25 cellular contexts compared by ENCODE assay signal in the genomic region with DNA sequence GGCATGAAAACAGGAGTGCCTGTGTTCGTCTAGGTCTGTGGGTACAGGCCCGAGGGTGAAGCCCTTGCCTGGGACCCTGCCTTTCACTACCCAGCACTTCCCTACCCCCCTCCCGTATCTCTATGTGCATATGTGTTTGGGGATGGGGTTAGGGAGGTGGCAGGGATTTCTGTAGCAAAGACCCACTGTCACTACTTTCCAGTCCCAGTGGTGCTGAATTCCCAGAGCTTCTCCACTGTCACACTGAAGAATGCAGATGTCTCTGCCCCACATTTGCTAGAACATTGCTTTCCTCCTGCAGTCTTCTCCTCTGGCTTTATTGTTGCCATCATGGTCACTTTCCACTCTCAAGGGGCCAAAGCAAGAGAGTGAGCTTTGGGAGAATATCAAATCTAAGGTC.
"Had no signal": no experiment of that assay in that cellular context is flagged by ENCODE, and none has a peak within 500 bp of the region (broad histone marks: within the 10 kb centered on the region; RNA-seq: fewer than 3 reads in every experiment).

No MANE protein-coding gene starts in this region.

- ATAC-seq: activated CD4-positive, alpha-beta T cell treated with anti-CD3 and anti-CD28 coated beads for 36 hours; activated CD4-positive, CD25-positive, alpha-beta regulatory T cell treated with anti-CD3 and anti-CD28 coated beads, Interleukin-2, amount 50 U/mL, for 24 hours; activated naive CD4-positive, alpha-beta T cell treated with anti-CD3 and anti-CD28 coated beads, Interleukin-2, amount 50 U/mL, for 72 hours; activated T-cell treated with anti-CD3 and anti-CD28 coated beads, Interleukin-2, amount 50 U/mL, for 4 hours; WTC11 had no signal

- H3K27me3 Mint-ChIP-seq: activated CD4-positive, alpha-beta T cell treated with anti-CD3 and anti-CD28 coated beads for 36 hours; brain had no signal

- H3K4me3 Mint-ChIP-seq: activated CD4-positive, alpha-beta memory T cell treated with anti-CD3 and anti-CD28 coated beads for 36 hours; activated CD4-positive, alpha-beta T cell treated with anti-CD3 and anti-CD28 coated beads for 36 hours; activated naive CD4-positive, alpha-beta T cell treated with anti-CD3 and anti-CD28 coated beads for 36 hours; activated T-cell treated with anti-CD3 and anti-CD28 coated beads, Interleukin-2, amount 50 U/mL, for 4 hours; activated T-helper 1 cell treated with anti-CD3 and anti-CD28 coated beads, Interleukin-12 subunit alpha, Interleukin-12 subunit beta, Interleukin-2, Interleukin-4 antibody, amounts not matched to agents 30 ng/mL and 10 ng/mL and 1 ng/mL, durations not matched to agents 14 hours and 24 hours and 36 hours; brain; T-helper 1 cell treated with Interleukin-12 subunit alpha and Interleukin-12 subunit beta and Interleukin-4 antibody, amounts not matched to agents 30 μg/mL and 1 μg/mL, for 36 hours; T-helper 2 cell treated with Interferon-gamma antibody and Interleukin-4, amounts not matched to agents 5 μg/mL and 100 μg/mL, for 36 hours; WTC11 had no signal

- H3K4me3 ChIP-seq: PC-9 had no signal

- H3K27ac ChIP-seq: PC-9, RWPE1 had no signal

- DNase-seq: activated CD4-positive, alpha-beta memory T cell treated with anti-CD3 and anti-CD28 coated beads for 36 hours; activated CD4-positive, alpha-beta T cell treated with anti-CD3 and anti-CD28 coated beads for 36 hours; activated CD4-positive, alpha-beta T cell treated with anti-CD3 and anti-CD28 coated beads, Interleukin-2, amount 50 U/mL, for 1 hour; activated CD8-positive, alpha-beta memory T cell treated with anti-CD3 and anti-CD28 coated beads, Interleukin-2, amount 50 U/mL, for 4 hours; activated gamma-delta T cell treated with Interleukin-2 at 50 U/mL for 16 hours; activated naive CD4-positive, alpha-beta T cell treated with anti-CD3 and anti-CD28 coated beads for 36 hours; activated T-cell treated with anti-CD3 and anti-CD28 coated beads for 4 hours; activated T-cell treated with anti-CD3 and anti-CD28 coated beads, Interleukin-2, amount 50 U/mL, for 4 hours; anterior cingulate cortex; caudate nucleus; cerebellar nuclear complex; NCI-H2081; NCI-H2227 treated with DMSO at 0.1 percent for 48 hours; NCI-H446; NCI-H526 treated with DMSO at 0.1 percent for 48 hours; PC-9; Right ventricle myocardium superior had no signal

- H3K27ac Mint-ChIP-seq: activated CD4-positive, alpha-beta memory T cell treated with anti-CD3 and anti-CD28 coated beads for 36 hours; activated CD4-positive, alpha-beta T cell treated with anti-CD3 and anti-CD28 coated beads for 36 hours; activated naive CD4-positive, alpha-beta T cell treated with anti-CD3 and anti-CD28 coated beads for 36 hours; activated naive CD4-positive, alpha-beta T cell treated with anti-CD3 and anti-CD28 coated beads, Interleukin-2, amount 50 U/mL, for 72 hours; activated T-helper 1 cell treated with anti-CD3 and anti-CD28 coated beads, Interleukin-12 subunit alpha, Interleukin-12 subunit beta, Interleukin-2, Interleukin-4 antibody, amounts not matched to agents 30 ng/mL and 10 ng/mL and 1 ng/mL, durations not matched to agents 14 hours and 24 hours and 36 hours; brain; T-helper 1 cell treated with Interleukin-12 subunit alpha and Interleukin-12 subunit beta and Interleukin-4 antibody, amounts not matched to agents 30 μg/mL and 1 μg/mL, for 36 hours; T-helper 2 cell treated with Interferon-gamma antibody and Interleukin-4, amounts not matched to agents 5 μg/mL and 100 μg/mL, for 36 hours; WTC11 had no signal

- H3K4me1 Mint-ChIP-seq: activated CD4-positive, alpha-beta T cell treated with anti-CD3 and anti-CD28 coated beads for 36 hours; brain had no signal

- H3K36me3 Mint-ChIP-seq: activated CD4-positive, alpha-beta memory T cell treated with anti-CD3 and anti-CD28 coated beads for 36 hours; activated naive CD4-positive, alpha-beta T cell treated with anti-CD3 and anti-CD28 coated beads, Interleukin-2, amount 50 U/mL, for 72 hours; brain had no signal

- H3K9me3 Mint-ChIP-seq: activated CD4-positive, alpha-beta memory T cell treated with anti-CD3 and anti-CD28 coated beads for 36 hours; activated naive CD4-positive, alpha-beta T cell treated with anti-CD3 and anti-CD28 coated beads for 36 hours; activated naive CD4-positive, alpha-beta T cell treated with anti-CD3 and anti-CD28 coated beads, Interleukin-2, amount 50 U/mL, for 72 hours; activated T-cell treated with anti-CD3 and anti-CD28 coated beads, Interleukin-2, amount 50 U/mL, for 4 hours; activated T-helper 1 cell treated with anti-CD3 and anti-CD28 coated beads, Interleukin-12 subunit alpha, Interleukin-12 subunit beta, Interleukin-2, Interleukin-4 antibody, amounts not matched to agents 30 ng/mL and 10 ng/mL and 1 ng/mL, durations not matched to agents 14 hours and 24 hours and 36 hours; T-helper 1 cell treated with Interleukin-12 subunit alpha and Interleukin-12 subunit beta and Interleukin-4 antibody, amounts not matched to agents 30 μg/mL and 1 μg/mL, for 36 hours; T-helper 2 cell treated with Interferon-gamma antibody and Interleukin-4, amounts not matched to agents 5 μg/mL and 100 μg/mL, for 36 hours; WTC11 had no signal
